Comparison of ENCODE assay signal across 31 cellular contexts in the genomic region with DNA sequence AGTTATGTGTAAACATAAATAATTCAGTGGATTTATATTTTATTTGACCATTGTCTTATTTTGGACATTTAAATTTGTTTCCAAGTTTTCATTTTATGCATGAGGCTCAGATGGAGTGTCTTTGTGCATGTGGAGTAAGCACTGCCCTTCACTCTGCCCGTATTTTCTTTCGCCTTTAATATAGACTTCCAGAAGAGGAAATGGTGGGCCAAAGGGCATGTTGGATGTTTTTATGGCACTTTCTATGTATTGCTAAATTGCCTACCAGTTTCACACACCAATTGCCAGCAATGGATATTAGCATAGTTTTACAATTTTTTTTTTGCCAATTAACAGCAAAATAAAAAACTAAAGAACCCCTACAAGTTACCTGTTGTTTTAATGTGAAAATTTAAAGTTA.
"Had no signal": no experiment of that assay in that cellular context is flagged by ENCODE, and none has a peak within 500 bp of the region (broad histone marks: within the 10 kb centered on the region; RNA-seq: fewer than 3 reads in every experiment).

No MANE protein-coding gene starts in this region.

- ATAC-seq: activated CD4-positive, alpha-beta T cell treated with anti-CD3 and anti-CD28 coated beads for 36 hours; activated CD4-positive, CD25-positive, alpha-beta regulatory T cell treated with anti-CD3 and anti-CD28 coated beads, Interleukin-2, amount 50 U/mL, for 24 hours; activated naive CD4-positive, alpha-beta T cell treated with anti-CD3 and anti-CD28 coated beads, Interleukin-2, amount 50 U/mL, for 72 hours; activated T-cell treated with anti-CD3 and anti-CD28 coated beads, Interleukin-2, amount 50 U/mL, for 4 hours; body of pancreas; K562; PC-3; WTC11 had no signal

- H3K4me1 ChIP-seq: body of pancreas, breast epithelium, SJSA1 had no signal

- H3K9me2 ChIP-seq: SK-N-SH had no signal

- H3K9ac ChIP-seq: SK-N-SH had no signal

- H3K9me3 ChIP-seq: adrenal gland, body of pancreas, breast epithelium, Peyer's patch, SJSA1, SK-N-SH had no signal

- H3K27ac ChIP-seq: adrenal gland, body of pancreas, breast epithelium, SJSA1 had no signal

- H3K36me3 ChIP-seq: adrenal gland, breast epithelium, Peyer's patch had no signal

- H3K27me3 ChIP-seq: adrenal gland, body of pancreas, breast epithelium, Peyer's patch, SJSA1 had no signal

- H3K4me3 ChIP-seq: adrenal gland, body of pancreas, breast epithelium, K562, Peyer's patch, SJSA1 had no signal

- DNase-seq: activated CD4-positive, alpha-beta memory T cell treated with anti-CD3 and anti-CD28 coated beads for 36 hours; activated CD4-positive, alpha-beta T cell treated with anti-CD3 and anti-CD28 coated beads for 36 hours; activated CD4-positive, alpha-beta T cell treated with anti-CD3 and anti-CD28 coated beads, Interleukin-2, amount 10 ng/mL, durations not matched to agents 7 days and 5 days; activated CD8-positive, alpha-beta memory T cell treated with anti-CD3 and anti-CD28 coated beads, Interleukin-2, amount 50 U/mL, for 4 hours; activated gamma-delta T cell treated with Interleukin-2 at 50 U/mL for 16 hours; activated naive CD4-positive, alpha-beta T cell treated with anti-CD3 and anti-CD28 coated beads for 36 hours; activated T-cell treated with anti-CD3 and anti-CD28 coated beads for 4 hours; activated T-cell treated with anti-CD3 and anti-CD28 coated beads, Interleukin-2, amount 50 U/mL, for 4 hours; adrenal gland; body of pancreas; NCI-H1048; NCI-H1105 treated with DMSO at 0.1 percent for 48 hours; NCI-H1436; NCI-H1694; NCI-H1930; NCI-H2081 treated with DMSO at 0.1 percent for 48 hours; NCI-H345; NCI-H524 treated with DMSO at 0.1 percent for 48 hours; NCI-H748 treated with DMSO at 0.1 percent for 48 hours; NK-92 treated with Interleukin-12 subunit alpha and Interleukin-12 subunit beta, amount 100 ng/mL, for 24 hours; PC-3; RPMI8226; SHP77 treated with DMSO at 0.1 percent for 48 hours; SK-N-SH had no signal

- H3K4me2 ChIP-seq: SK-N-SH had no signal
